1 cellular context compared by ENCODE assay signal in the genomic region with DNA sequence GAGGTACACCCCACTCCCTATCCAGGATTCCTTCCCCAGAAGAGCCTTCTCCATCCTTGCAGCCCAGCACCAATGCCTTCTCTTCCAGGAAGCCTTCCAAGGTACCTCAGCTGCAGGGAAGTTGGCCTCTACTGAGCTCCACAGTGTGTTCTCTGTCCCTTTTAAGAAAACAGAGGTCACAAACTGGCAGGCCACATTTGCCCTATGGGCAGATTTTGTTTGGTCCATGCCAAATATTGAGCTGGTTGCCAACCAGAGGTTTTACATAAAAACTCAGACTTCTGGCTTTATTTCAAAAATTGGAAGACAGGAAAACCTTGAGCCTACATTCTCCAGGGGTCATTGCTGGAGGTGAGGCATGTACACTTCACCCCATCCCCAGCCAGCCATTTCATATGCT.
A peak's percentile ranks its signal among the peaks of the same experiment; 100 is the strongest.
TF ChIP-seq lines count a peak whose summit lies in the region.

No MANE protein-coding gene starts in this region.

TF ChIP-seq in H1, 55 proteins besides CTCF, POLR2A, EP300 and RAD21:
- TF ChIP-seq CTBP2 (IDR thresholded peaks at IDR 0.05; ENCODE audit: borderline replicate concordance, insufficient read depth, insufficient read length, low read length) (no peak), JUND (IDR thresholded peaks at IDR 0.05; ENCODE audit: low read length) (no peak), NRF1 (IDR thresholded peaks at IDR 0.05; ENCODE audit: low read depth, low read length) (no peak), TAF1 (IDR thresholded peaks at IDR 0.05; ENCODE audit: low read depth, low read length) (0 out of 2 replicates have a peak, but pooled peaks have one; percentile 2), SIRT6 (IDR thresholded peaks at IDR 0.05; ENCODE audit: low read length) (no peak)
